ENCODE assay signal across 1 cellular context in the genomic region with DNA sequence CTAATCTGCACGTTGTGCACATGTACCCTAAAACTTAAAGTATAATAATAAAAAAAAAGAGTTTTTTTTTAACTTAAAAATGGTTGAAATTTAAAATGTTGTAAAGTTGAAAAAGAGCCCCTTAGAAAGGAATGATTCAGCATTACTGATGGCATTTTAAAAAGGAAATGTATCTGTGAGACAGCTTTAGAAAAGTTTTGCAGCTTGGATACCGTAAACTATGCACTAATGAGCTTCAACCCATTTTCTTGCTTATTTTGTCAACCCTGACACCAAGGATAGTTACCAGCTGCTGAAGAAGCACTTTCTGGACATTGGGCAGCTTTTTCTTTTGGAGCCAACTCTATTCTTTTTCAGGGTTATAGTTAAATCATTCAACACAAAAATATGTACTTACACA.
TF ChIP-seq lines count a peak whose summit lies in the region.

No MANE protein-coding gene starts in this region.

TF ChIP-seq in GM23338, 12 proteins besides CTCF, POLR2A, EP300 and RAD21 (continued from another document):
- TF ChIP-seq, protein P1, sequence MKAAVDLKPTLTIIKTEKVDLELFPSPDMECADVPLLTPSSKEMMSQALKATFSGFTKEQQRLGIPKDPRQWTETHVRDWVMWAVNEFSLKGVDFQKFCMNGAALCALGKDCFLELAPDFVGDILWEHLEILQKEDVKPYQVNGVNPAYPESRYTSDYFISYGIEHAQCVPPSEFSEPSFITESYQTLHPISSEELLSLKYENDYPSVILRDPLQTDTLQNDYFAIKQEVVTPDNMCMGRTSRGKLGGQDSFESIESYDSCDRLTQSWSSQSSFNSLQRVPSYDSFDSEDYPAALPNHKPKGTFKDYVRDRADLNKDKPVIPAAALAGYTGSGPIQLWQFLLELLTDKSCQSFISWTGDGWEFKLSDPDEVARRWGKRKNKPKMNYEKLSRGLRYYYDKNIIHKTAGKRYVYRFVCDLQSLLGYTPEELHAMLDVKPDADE (IDR thresholded peaks at IDR 0.05) = no peak
- no peak for TF ChIP-seq POLR2AphosphoS5 (IDR thresholded peaks at IDR 0.05; ENCODE audit: low read depth)
TF ChIP-seq in GM23338: peak in this region for 0.
